33 cellular contexts compared by ENCODE assay signal in genomic region chr15:33382491-33382890, GRCh38.
"Had no signal": no experiment of that assay in that cellular context is flagged by ENCODE, and none has a peak within 500 bp of the region (broad histone marks: within the 10 kb centered on the region; RNA-seq: fewer than 3 reads in every experiment).

No MANE protein-coding gene starts in this region.

- DNase-seq: activated effector memory CD4-positive, alpha-beta T cell treated with anti-CD3 and anti-CD28 coated beads, Interleukin-2, amount 50 U/mL, for 16 hours; activated effector memory CD4-positive, alpha-beta T cell treated with Interleukin-2 at 50 U/mL for 16 hours; activated gamma-delta T cell; activated gamma-delta T cell treated with Interleukin-2 at 50 U/mL for 16 hours; activated naive CD4-positive, alpha-beta T cell; activated naive CD4-positive, alpha-beta T cell treated with anti-CD3 and anti-CD28 coated beads for 36 hours; activated naive CD4-positive, alpha-beta T cell treated with anti-CD3 and anti-CD28 coated beads, Interleukin-2, amount 10 ng/mL, durations not matched to agents 7 days and 5 days; activated naive CD4-positive, alpha-beta T cell treated with anti-CD3 and anti-CD28 coated beads, Interleukin-2, amount 50 U/mL, for 16 hours; activated naive CD4-positive, alpha-beta T cell treated with Interleukin-2 at 50 U/mL for 16 hours; activated naive CD8-positive, alpha-beta T cell treated with anti-CD3 and anti-CD28 coated beads for 36 hours; activated naive CD8-positive, alpha-beta T cell treated with anti-CD3 and anti-CD28 coated beads, Interleukin-2, amount 10 ng/mL, durations not matched to agents 7 days and 5 days; activated naive CD8-positive, alpha-beta T cell treated with anti-CD3 and anti-CD28 coated beads, Interleukin-2, amount 50 U/mL, for 24 hours; activated T-cell treated with anti-CD3 and anti-CD28 coated beads, Interleukin-2, amount 50 U/mL, for 24 hours; activated T-cell treated with anti-CD3 and anti-CD28 coated beads, Interleukin-2, amount 50 U/mL, for 4 hours; activated T-cell treated with anti-CD3 and anti-CD28 coated beads, Interleukin-2, amount 50 U/mL, for 48 hours; activated T-cell treated with anti-CD3 and anti-CD28 coated beads, Interleukin-2, amount 50 U/mL, for 72 hours; adrenal gland; amniotic stem cell; amygdala; anterior cingulate cortex; aorta; body of pancreas; brain microvascular endothelial cell; caudate nucleus; central memory CD4-positive, alpha-beta T cell; cerebellar nuclear complex had no signal

- H3K27me3 ChIP-seq: adrenal gland, ascending aorta, body of pancreas, brain microvascular endothelial cell, breast epithelium, cardiac muscle cell had no signal

- H3K36me3 ChIP-seq: adrenal gland, ascending aorta, brain microvascular endothelial cell, breast epithelium, cardiac muscle cell had no signal

- ATAC-seq: activated naive CD4-positive, alpha-beta T cell treated with anti-CD3 and anti-CD28 coated beads, Interleukin-2, amount 50 U/mL, for 72 hours; activated naive CD8-positive, alpha-beta T cell treated with anti-CD3 and anti-CD28 coated beads, Interleukin-2, amount 50 U/mL, for 24 hours; activated T-cell treated with anti-CD3 and anti-CD28 coated beads, Interleukin-2, amount 50 U/mL, for 4 hours; activated T-cell treated with anti-CD3 and anti-CD28 coated beads, Interleukin-2, amount 50 U/mL, for 72 hours; activated T-helper 17 cell treated with anti-CD3 and anti-CD28 coated beads, Interleukin-2, amount 50 U/mL, for 72 hours; body of pancreas had no signal

- FAIRE-seq: astrocyte, bronchial epithelial cell had no signal

- H3K4me1 ChIP-seq: adrenal gland, ascending aorta, body of pancreas, breast epithelium had no signal

- H3K27ac ChIP-seq: adrenal gland, ascending aorta, body of pancreas, brain microvascular endothelial cell, breast epithelium, cardiac muscle cell had no signal

- H3K4me3 ChIP-seq: adrenal gland, ascending aorta, body of pancreas, breast epithelium, cardiac muscle cell had no signal

- H3K9me3 ChIP-seq: adrenal gland, ascending aorta, body of pancreas, breast epithelium had no signal
